In genomic region chr7:30682131-30683083, GRCh38 we compare ENCODE assay signal across 7 cellular contexts. TPM values are rescaled to one million over a fixed set of nuclear protein-coding genes. Genes with fewer than 3 reads are reported as not detected.
A peak's percentile ranks its signal among the peaks of the same experiment; 100 is the strongest.
DNase-seq lines count a peak whose midpoint lies in the region; ATAC-seq and TF ChIP-seq lines count a peak whose summit lies in the region.

Gene CRHR2 (minus strand): TSS chr7:30682456. CDS start chr7:30682280, 176 bp downstream.

- CTCF ChIA-PET in GM10248 (lab: Yijun Ruan, JAX): interaction anchor here (0.8 to 1.7 kb wide), 4 partner anchors 11 to 56 kb away, joined by 3 to 7 read pairs (median 3); no protein-coding TSS in a partner anchor

- no peaks in the 10 kb centered on the region for H3F3A ChIP-seq in neural cell (ENCODE audit: insufficient read depth, low read length, poor library complexity, severe bottlenecking)

- H3K4me2 ChIP-seq in neural cell (ENCODE audit: low read length): peak within 1 kb of the TSS; percentile 31

- TF ChIP-seq RAD21 in neural cell (conservative IDR thresholded peaks at IDR 0.05): peak; percentile 22

- no peak for TF ChIP-seq EP300 in neural cell (conservative IDR thresholded peaks at IDR 0.05; ENCODE audit: poor library complexity, severe bottlenecking)

- H3K36me3 Mint-ChIP-seq in T-helper 1 cell treated with Interleukin-12 subunit alpha and Interleukin-12 subunit beta and Interleukin-4 antibody, amounts not matched to agents 30 μg/mL and 1 μg/mL, for 36 hours (ENCODE audit: low read depth): no peaks in the 10 kb centered on the region
- H3K36me3 Mint-ChIP-seq in effector memory CD8-positive, alpha-beta T cell (ENCODE audit: insufficient read depth): no peaks in the 10 kb centered on the region

- H4K20me1 ChIP-seq in neural cell (ENCODE audit: insufficient read depth): no peaks in the 10 kb centered on the region

- peaks cover 43% of the 10 kb centered on the region for H3K27me3 ChIP-seq in neural cell (ENCODE audit: insufficient read depth, low read depth, low read length)

- peaks cover 5% of the 10 kb centered on the region for H3K4me1 Mint-ChIP-seq in T-helper 1 cell treated with Interleukin-12 subunit alpha and Interleukin-12 subunit beta and Interleukin-4 antibody, amounts not matched to agents 30 μg/mL and 1 μg/mL, for 36 hours (ENCODE audit: low read depth)
- peaks cover 11 to 15% of the 10 kb centered on the region in 2 donors for H3K4me1 Mint-ChIP-seq in effector memory CD8-positive, alpha-beta T cell (ENCODE audit: low read depth in 2 of 2)

- TF ChIP-seq CTCF in neural cell (IDR thresholded peaks at IDR 0.05; ENCODE audit: poor library complexity, severe bottlenecking): peak; percentile 83
- TF ChIP-seq CTCF in GM10248 (IDR thresholded peaks at IDR 0.05; ENCODE audit: control extremely low read depth, extremely low read depth, low read depth, missing control alignments): no peak

- POLR2A ChIA-PET in GM10248 (lab: Yijun Ruan, JAX): no interaction called here

- H3K4me3 ChIP-seq in neural cell (ENCODE audit: low read length): peak within 1 kb of the TSS; percentile 88

- no peaks in the 10 kb centered on the region for H3K9me3 ChIP-seq in neural cell (ENCODE audit: low read length)

- H3K27ac ChIP-seq in neural cell (ENCODE audit: low read length): no peak within 1 kb of the TSS

- peak within 1 kb of the TSS; percentile 24 for H2AFZ ChIP-seq in neural cell (ENCODE audit: low read depth, low read length)

- ATAC-seq in GM21390 (IDR thresholded peaks at IDR 0.05; ENCODE audit: unreplicated experiment) (peak; percentile 62), GM21423 (IDR thresholded peaks at IDR 0.05; ENCODE audit: unreplicated experiment) (no peak), HG02852 (IDR thresholded peaks at IDR 0.05; ENCODE audit: unreplicated experiment) (no peak)
- ATAC-seq in effector memory CD8-positive, alpha-beta T cell (replicated peaks): peak; percentile 77

- H3K4me3 Mint-ChIP-seq in T-helper 1 cell treated with Interleukin-12 subunit alpha and Interleukin-12 subunit beta and Interleukin-4 antibody, amounts not matched to agents 30 μg/mL and 1 μg/mL, for 36 hours: peak within 1 kb of the TSS; percentile 56
- H3K4me3 Mint-ChIP-seq in effector memory CD8-positive, alpha-beta T cell: peak within 1 kb of the TSS; percentile 71 to 78

- no peaks in the 10 kb centered on the region for H3K36me3 ChIP-seq in neural cell (ENCODE audit: insufficient read depth, low read length)

- H3K27ac Mint-ChIP-seq in T-helper 1 cell treated with Interleukin-12 subunit alpha and Interleukin-12 subunit beta and Interleukin-4 antibody, amounts not matched to agents 30 μg/mL and 1 μg/mL, for 36 hours: no peak within 1 kb of the TSS
- no peak within 1 kb of the TSS for H3K27ac Mint-ChIP-seq in effector memory CD8-positive, alpha-beta T cell

- no peaks in the 10 kb centered on the region for H3K9me3 Mint-ChIP-seq in T-helper 1 cell treated with Interleukin-12 subunit alpha and Interleukin-12 subunit beta and Interleukin-4 antibody, amounts not matched to agents 30 μg/mL and 1 μg/mL, for 36 hours
- H3K9me3 Mint-ChIP-seq in effector memory CD8-positive, alpha-beta T cell: no peaks in the 10 kb centered on the region

- peak; percentile 4 to 11 (median 7) for DNase-seq in effector memory CD8-positive, alpha-beta T cell
- no peak for DNase-seq in GM10248 (ENCODE audit: extremely low spot score)

- H3K79me2 ChIP-seq in neural cell (replicated peaks; ENCODE audit: insufficient read depth, low read length): no peaks in the 10 kb centered on the region

- H3K27me3 Mint-ChIP-seq in T-helper 1 cell treated with Interleukin-12 subunit alpha and Interleukin-12 subunit beta and Interleukin-4 antibody, amounts not matched to agents 30 μg/mL and 1 μg/mL, for 36 hours (ENCODE audit: low read depth): peaks cover 62% of the 10 kb centered on the region
- peaks cover 75 to 86% of the 10 kb centered on the region in 2 donors for H3K27me3 Mint-ChIP-seq in effector memory CD8-positive, alpha-beta T cell

- H3K9ac ChIP-seq in neural cell (ENCODE audit: low read length): peak within 1 kb of the TSS; percentile 40

- no peaks in the 10 kb centered on the region for H3K9me2 ChIP-seq in neural cell (ENCODE audit: insufficient read depth, low read length)

TF ChIP-seq in neural cell, 6 proteins besides CTCF, POLR2A, EP300 and RAD21:
- peak; percentile 33 for TF ChIP-seq MXI1 (conservative IDR thresholded peaks at IDR 0.05; ENCODE audit: poor library complexity, severe bottlenecking)
- TF ChIP-seq POLR2AphosphoS5 (IDR thresholded peaks at IDR 0.05): no peak
- TF ChIP-seq TAF1 (IDR thresholded peaks at IDR 0.05; ENCODE audit: low read depth): peak; percentile 38
- no peak for TF ChIP-seq REST (IDR thresholded peaks at IDR 0.05; ENCODE audit: borderline replicate concordance)
- TF ChIP-seq SMC3 (conservative IDR thresholded peaks at IDR 0.05; ENCODE audit: poor library complexity): peak; percentile 39
- TF ChIP-seq EZH2 (IDR thresholded peaks at IDR 0.05; ENCODE audit: borderline replicate concordance, insufficient read depth, low read length, poor library complexity, severe bottlenecking): no peak

RNA-seq across cellular contexts. Expression of gene CRHR2, which starts in this region (rescaled TPM):
- 0.15 and 0.42 TPM in 2 replicates for polyA plus RNA-seq in neural cell
- 0.35 TPM in 1 of 2 replicates, not detected in the other for polyA minus RNA-seq in neural cell

Comparison
In these comparisons a context has a peak if more than half of its experiments do, and no peak if none do; other contexts are left out.
1. ATAC-seq: peak in GM21390 (single experiment) and effector memory CD8-positive, alpha-beta T cell (single experiment); none in GM21423 (single experiment) and HG02852 (single experiment).